ENCODE assay signal across 11 cellular contexts in the genomic region with DNA sequence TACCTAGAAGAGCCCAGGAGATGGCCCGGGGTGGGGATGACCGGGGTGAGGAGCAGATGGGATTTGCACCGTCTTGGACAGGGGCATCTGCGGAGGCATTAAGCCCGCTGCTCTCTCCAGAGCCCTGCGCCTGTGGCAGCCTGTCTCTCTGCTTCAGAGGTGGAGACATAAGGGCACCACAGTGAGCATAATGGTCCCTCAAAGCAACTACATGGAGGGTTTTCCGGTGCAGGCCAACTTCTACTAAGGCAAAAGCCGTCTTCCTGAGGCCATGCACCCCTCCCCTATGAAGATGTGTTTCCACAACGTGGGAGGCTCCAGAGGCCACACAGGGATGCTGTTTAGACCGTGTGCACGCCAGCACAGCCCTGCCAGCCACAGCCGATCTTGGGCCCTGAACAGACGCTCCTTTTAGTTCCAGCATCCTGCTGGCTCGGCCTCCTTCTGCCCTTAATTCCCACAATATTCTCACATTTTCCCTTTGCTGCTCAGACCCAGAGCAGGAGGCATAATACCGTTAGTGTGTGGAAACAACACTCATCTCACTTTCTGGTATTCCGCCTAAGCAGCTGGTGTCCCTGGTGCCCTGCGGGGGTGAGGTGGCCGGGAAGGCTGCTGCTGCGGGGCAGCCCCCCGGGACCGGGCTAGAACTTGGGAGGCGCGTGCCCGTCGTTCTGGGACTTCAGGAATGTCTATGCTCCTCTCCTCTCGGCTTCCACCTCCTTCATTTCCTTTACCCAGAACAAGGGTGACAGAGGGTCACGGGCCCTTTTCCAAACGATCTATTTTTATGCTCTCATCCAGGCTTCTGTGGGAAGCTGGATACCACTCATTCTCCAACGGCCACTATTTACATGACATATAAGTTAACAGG.
DNase-seq lines count a peak whose midpoint lies in the region; ATAC-seq and TF ChIP-seq lines count a peak whose summit lies in the region.
"Had no signal": no experiment of that assay in that cellular context is flagged by ENCODE, and none has a peak within 500 bp of the region (broad histone marks: within the 10 kb centered on the region; RNA-seq: fewer than 3 reads in every experiment).

No MANE protein-coding gene starts in this region.

- WGBS in ectodermal cell, 2 experiments, result 54 to 59% methylated on average over 29 of the region's 29 CpGs
- WGBS in mesendoderm (ENCODE audit: extremely low coverage, insufficient coverage, low lambda C conversion rate), result no CpG with 5 or more reads among the region's 29 CpGs
- 69 to 72% methylated on average over 29 of the region's 29 CpGs for WGBS in thyroid gland, 2 donors

- H3K9me2 ChIP-seq in Karpas-422 (replicated peaks; ENCODE audit: insufficient read depth, low read length), result no peaks in the 10 kb centered on the region

- H3K56ac ChIP-seq in mesendoderm (ENCODE audit: low read length), result peak overlapping the region; percentile 65

- H3K27me3 ChIP-seq in NT2/D1 (ENCODE audit: insufficient read depth, insufficient read length), result no peaks in the 10 kb centered on the region
- H3K27me3 ChIP-seq in ectodermal cell (ENCODE audit: control insufficient read depth, insufficient read depth, low read length, poor library complexity, severe bottlenecking), result no peaks in the 10 kb centered on the region
- no peaks in the 10 kb centered on the region for H3K27me3 ChIP-seq in mesendoderm (ENCODE audit: insufficient read depth, low read length, poor library complexity)
- H3K27me3 ChIP-seq in thyroid gland, result no peaks in the 10 kb centered on the region
- no peaks in the 10 kb centered on the region for H3K27me3 ChIP-seq in Karpas-422 (ENCODE audit: low read length)

- ATAC-seq in natural killer cell, result no peak

- H3K18ac ChIP-seq in mesendoderm (ENCODE audit: low read length), result no peak overlapping the region

- no peaks in the 10 kb centered on the region for H3K36me3 Mint-ChIP-seq in natural killer cell

- H3K4me1 Mint-ChIP-seq in natural killer cell, result no peaks in the 10 kb centered on the region

- H3K9ac ChIP-seq in NT2/D1 (ENCODE audit: insufficient read length, low read depth) (peak overlapping the region; percentile 38), mesendoderm (ENCODE audit: low read length) (no peak overlapping the region), Karpas-422 (ENCODE audit: low read length) (no peak overlapping the region)

- H3K4me3 ChIP-seq in NT2/D1 (ENCODE audit: insufficient read length, low read depth) (peak overlapping the region; percentile 15), ectodermal cell (ENCODE audit: insufficient read depth, low read depth, low read length) (no peak overlapping the region), mesendoderm (ENCODE audit: low read length) (no peak overlapping the region), thyroid gland (replicated peaks in 1 of 3) (no peak overlapping the region), Karpas-422 (ENCODE audit: low read length) (no peak overlapping the region)

- H4K8ac ChIP-seq in mesendoderm (ENCODE audit: low read depth, low read length), result no peak overlapping the region

- TF ChIP-seq POLR2A in thyroid gland (IDR thresholded peaks at IDR 0.05), result no peak

- peak overlapping the region; percentile 10 for H3K23ac ChIP-seq in mesendoderm (ENCODE audit: low read length)

- H3K4ac ChIP-seq in mesendoderm (ENCODE audit: low read depth, low read length), result no peak overlapping the region

- no peak overlapping the region for H2AK5ac ChIP-seq in mesendoderm (ENCODE audit: low read length)

- TF ChIP-seq CTCF in thyroid gland (IDR thresholded peaks at IDR 0.05) (no peak), natural killer cell (IDR thresholded peaks at IDR 0.05) (no peak)

- H2AFZ ChIP-seq in Karpas-422 (ENCODE audit: low read length), result no peak overlapping the region

- H4K20me1 ChIP-seq in Karpas-422 (ENCODE audit: insufficient read depth, low read depth, low read length), result no peaks in the 10 kb centered on the region

- H4K5ac ChIP-seq in mesendoderm (ENCODE audit: low read length), result no peak overlapping the region

- H3K4me1 ChIP-seq in NT2/D1 (ENCODE audit: insufficient read depth, insufficient read length), result peaks cover 23% of the 10 kb centered on the region
- H3K4me1 ChIP-seq in ectodermal cell (ENCODE audit: control insufficient read depth, insufficient read depth, low read length), result peaks cover 26% of the 10 kb centered on the region
- peaks cover 10% of the 10 kb centered on the region for H3K4me1 ChIP-seq in mesendoderm (ENCODE audit: control insufficient read depth, low read depth, low read length)
- H3K4me1 ChIP-seq in thyroid gland, result peaks cover 10 to 52% of the 10 kb centered on the region in 2 donors
- no peaks in the 10 kb centered on the region for H3K4me1 ChIP-seq in Karpas-422 (ENCODE audit: low read length)

- H3K4me2 ChIP-seq in mesendoderm (ENCODE audit: low read length), result no peak overlapping the region
- H3K4me2 ChIP-seq in Karpas-422 (ENCODE audit: low read depth, low read length, poor library complexity, severe bottlenecking), result no peak overlapping the region

- H3K9me3 Mint-ChIP-seq in natural killer cell, result no peaks in the 10 kb centered on the region
- H3K9me3 Mint-ChIP-seq: dendritic cell treated with granulocyte-macrophage colony-stimulating factor and Interleukin-4, amounts not matched to agents 40 ng/mL and 50 ng/mL, for 4 days had no signal

- H3K36me3 ChIP-seq in NT2/D1 (ENCODE audit: insufficient read depth, insufficient read length, low read length) (peaks cover 28% of the 10 kb centered on the region), ectodermal cell (ENCODE audit: control insufficient read depth, insufficient read depth, low read length) (peaks cover 4% of the 10 kb centered on the region), mesendoderm (ENCODE audit: control insufficient read depth, insufficient read depth, low read length) (no peaks in the 10 kb centered on the region), thyroid gland (no peaks in the 10 kb centered on the region), Karpas-422 (ENCODE audit: insufficient read depth, low read length) (peaks cover 27% of the 10 kb centered on the region)

- H2BK5ac ChIP-seq in mesendoderm (ENCODE audit: low read length), result no peak overlapping the region

- no peaks in the 10 kb centered on the region for H3K9me3 ChIP-seq in NT2/D1 (ENCODE audit: insufficient read depth, low read length)
- H3K9me3 ChIP-seq in ectodermal cell (ENCODE audit: control insufficient read depth, low read length), result no peaks in the 10 kb centered on the region
- no peaks in the 10 kb centered on the region for H3K9me3 ChIP-seq in thyroid gland
- no peaks in the 10 kb centered on the region for H3K9me3 ChIP-seq in Karpas-422 (ENCODE audit: low read length)

- no peaks in the 10 kb centered on the region for H3K79me2 ChIP-seq in mesendoderm (ENCODE audit: control insufficient read depth, insufficient read depth, low read length)
- no peaks in the 10 kb centered on the region for H3K79me2 ChIP-seq in Karpas-422 (ENCODE audit: low read length)

- H2BK120ac ChIP-seq in mesendoderm (ENCODE audit: low read depth, low read length), result no peak overlapping the region

- H3K27ac Mint-ChIP-seq in natural killer cell, result no peak overlapping the region
- H3K27ac Mint-ChIP-seq: dendritic cell treated with granulocyte-macrophage colony-stimulating factor and Interleukin-4, amounts not matched to agents 40 ng/mL and 50 ng/mL, for 4 days had no signal

- H3K27ac ChIP-seq in ectodermal cell (ENCODE audit: insufficient read depth, low read depth, low read length, poor library complexity, severe bottlenecking) (peak overlapping the region; percentile 44), mesendoderm (ENCODE audit: low read depth, low read length) (no peak overlapping the region), thyroid gland (peak overlapping the region; percentile 19 to 63 (median 46)), Karpas-422 (ENCODE audit: low read length) (no peak overlapping the region)

- peaks cover 0 to 4% of the 10 kb centered on the region in 2 donors for H3K27me3 Mint-ChIP-seq in natural killer cell (ENCODE audit: low read depth in 2 of 2)
- H3K27me3 Mint-ChIP-seq: dendritic cell treated with granulocyte-macrophage colony-stimulating factor and Interleukin-4, amounts not matched to agents 40 ng/mL and 50 ng/mL, for 4 days had no signal

- DNase-seq in NT2/D1 (ENCODE audit: low read depth, low spot score) (peak; percentile 57), mesendoderm (peak; percentile 30), thyroid gland (no peak), NCI-H526 treated with DMSO at 0.1 percent for 48 hours (lab: John Stamatoyannopoulos, UW) (no peak), natural killer cell (no peak), activated gamma-delta T cell (lab: John Stamatoyannopoulos, UW) (no peak), Karpas-422 (no peak)
- DNase-seq: activated CD4-positive, CD25-positive, alpha-beta regulatory T cell treated with anti-CD3 and anti-CD28 coated beads, Interleukin-2, amount 50 U/mL, for 72 hours; NCI-H524 had no signal

- H2BK15ac ChIP-seq in mesendoderm (replicated peaks; ENCODE audit: low read depth), result no peak overlapping the region

- H3K79me1 ChIP-seq in mesendoderm (ENCODE audit: low read length), result no peaks in the 10 kb centered on the region

- no peak overlapping the region for H3K4me3 Mint-ChIP-seq in natural killer cell
- H3K4me3 Mint-ChIP-seq: dendritic cell treated with granulocyte-macrophage colony-stimulating factor and Interleukin-4, amounts not matched to agents 40 ng/mL and 50 ng/mL, for 4 days had no signal

- intact Hi-C loops in thyroid gland (cut with DNase I) (no loop called here), natural killer cell (cut with micrococcal nuclease) (no loop called here)

Comparison
In these comparisons a context has a peak if more than half of its experiments do, and no peak if none do; other contexts are left out.
1. DNase-seq: peak in NT2/D1 (single experiment) and mesendoderm (single experiment); none in thyroid gland (0 of 2), NCI-H526 treated with DMSO at 0.1 percent for 48 hours (single experiment), natural killer cell (single experiment), activated gamma-delta T cell (single experiment) and Karpas-422 (single experiment).
2. H3K27ac ChIP-seq: peak in ectodermal cell (single experiment) and thyroid gland (3 of 3); none in mesendoderm (single experiment) and Karpas-422 (single experiment).